In the genomic region with DNA sequence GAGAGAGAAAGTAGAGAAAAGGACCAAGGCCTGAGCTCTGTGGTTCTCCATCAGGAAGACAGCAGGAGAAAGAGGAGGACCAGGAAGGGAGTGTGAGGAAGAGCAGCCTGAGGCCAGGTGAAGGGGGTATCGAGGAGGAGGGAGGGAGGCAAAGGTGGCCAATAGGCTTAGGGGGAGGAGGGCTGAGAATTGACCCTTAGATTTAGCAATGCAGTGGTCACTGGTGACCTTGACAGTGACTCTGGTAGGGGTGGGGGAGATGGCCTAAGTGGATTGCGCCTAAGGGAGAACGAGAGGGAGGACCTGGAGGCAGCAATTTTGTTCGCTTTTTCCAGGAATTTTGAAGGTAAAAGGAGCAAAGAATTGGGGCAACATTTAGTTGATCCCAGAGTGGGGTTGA, we compare ENCODE assay signal across 34 cellular contexts. TPM values are rescaled to one million over a fixed set of nuclear protein-coding genes. Genes with fewer than 3 reads are reported as not detected.
"Had no signal": no experiment of that assay in that cellular context is flagged by ENCODE, and none has a peak within 500 bp of the region (broad histone marks: within the 10 kb centered on the region; RNA-seq: fewer than 3 reads in every experiment).

No MANE protein-coding gene starts in this region.

- H3K9me3 ChIP-seq: gastroesophageal sphincter, heart right ventricle had no signal

- ATAC-seq: activated CD4-positive, CD25-positive, alpha-beta regulatory T cell treated with anti-CD3 and anti-CD28 coated beads, Interleukin-2, amount 50 U/mL, for 24 hours; activated CD8-positive, alpha-beta T cell treated with anti-CD3 and anti-CD28 coated beads for 36 hours; activated T-cell treated with anti-CD3 and anti-CD28 coated beads, Interleukin-2, amount 50 U/mL, for 4 hours; activated T-helper 17 cell treated with anti-CD3 and anti-CD28 coated beads, Interleukin-2, amount 50 U/mL, for 72 hours; esophagus mucosa; gastroesophageal sphincter; heart right ventricle; T-helper 17 cell had no signal

- H3K27ac ChIP-seq: brain microvascular endothelial cell, coronary artery, dorsolateral prefrontal cortex, gastroesophageal sphincter, heart right ventricle, WERI-Rb-1 had no signal

- DNase-seq: activated B cell treated with CpG ODN at 0.5 μM for 24 hours; activated CD4-positive, alpha-beta T cell treated with anti-CD3 and anti-CD28 coated beads for 48 hours; activated CD4-positive, alpha-beta T cell treated with anti-CD3 and anti-CD28 coated beads, Interleukin-2, amount 50 U/mL, for 1 hour; activated CD4-positive, alpha-beta T cell treated with anti-CD3 and anti-CD28 coated beads, Interleukin-2, amount 50 U/mL, for 48 hours; activated CD8-positive, alpha-beta memory T cell treated with anti-CD3 and anti-CD28 coated beads for 24 hours; activated CD8-positive, alpha-beta T cell treated with anti-CD3 and anti-CD28 coated beads for 36 hours; activated effector memory CD4-positive, alpha-beta T cell treated with Interleukin-2 at 50 U/mL for 16 hours; activated gamma-delta T cell treated with Interleukin-2 at 50 U/mL for 16 hours; activated naive CD4-positive, alpha-beta T cell treated with anti-CD3 and anti-CD28 coated beads, Interleukin-2, amount 50 U/mL, for 16 hours; activated naive CD4-positive, alpha-beta T cell treated with Interleukin-2 at 50 U/mL for 16 hours; activated T-cell treated with anti-CD3 and anti-CD28 coated beads, Interleukin-2, amount 50 U/mL, for 4 hours; amniotic stem cell; anterior cingulate cortex; dorsolateral prefrontal cortex; effector memory CD4-positive, alpha-beta T cell; endodermal cell; foreskin melanocyte; heart right ventricle; T-helper 17 cell; T1000; WERI-Rb-1 had no signal

- H3K4me3 ChIP-seq: coronary artery, dorsolateral prefrontal cortex, gastroesophageal sphincter, heart right ventricle had no signal

- H3K36me3 ChIP-seq: brain microvascular endothelial cell, gastroesophageal sphincter, heart right ventricle, WERI-Rb-1 had no signal

RNA-seq across cellular contexts. Expression of gene PYY, which starts 45.3 kb away (rescaled TPM):
- total RNA-seq: activated B cell treated with CpG ODN at 0.5 μM for 24 hours; activated T-cell treated with anti-CD3 and anti-CD28 coated beads, Interleukin-2, amount 50 U/mL, for 4 hours; activated T-helper 17 cell treated with anti-CD3 and anti-CD28 coated beads, Interleukin-2, amount 50 U/mL, for 72 hours; astrocyte; cardiac septum; cerebellum; epithelial cell of proximal tubule; esophagus mucosa; gastroesophageal sphincter; heart right ventricle; T-helper 17 cell had no signal
- polyA plus RNA-seq: adipose tissue had no signal

RNA-seq across cellular contexts. Expression of gene PPY, which starts 56.7 kb away (rescaled TPM):
- total RNA-seq: activated B cell treated with CpG ODN at 0.5 μM for 24 hours; activated CD8-positive, alpha-beta T cell treated with anti-CD3 and anti-CD28 coated beads for 36 hours; activated T-cell treated with anti-CD3 and anti-CD28 coated beads, Interleukin-2, amount 50 U/mL, for 4 hours; astrocyte; bronchial epithelial cell; cardiac septum; cerebellum; dorsolateral prefrontal cortex; endodermal cell; epithelial cell of proximal tubule; esophagus mucosa; gastroesophageal sphincter; glomerular endothelial cell; heart right ventricle; T-helper 17 cell had no signal
- polyA plus RNA-seq: heart right ventricle had no signal
